In genomic region chr2:884027-884748, GRCh38 we compare ENCODE assay signal across 21 cellular contexts.
"Had no signal": no experiment of that assay in that cellular context is flagged by ENCODE, and none has a peak within 500 bp of the region (broad histone marks: within the 10 kb centered on the region; RNA-seq: fewer than 3 reads in every experiment).

No MANE protein-coding gene starts in this region.

- H3K4me3 ChIP-seq: coronary artery, tibial artery had no signal

- H3K9me3 ChIP-seq: tibial artery had no signal

- H3K4me1 ChIP-seq: tibial artery had no signal

- H3K27ac ChIP-seq: brain microvascular endothelial cell, coronary artery, parathyroid adenoma, tibial artery had no signal

- ATAC-seq: activated CD4-positive, alpha-beta T cell treated with anti-CD3 and anti-CD28 coated beads for 36 hours; left lobe of liver; stimulated activated naive CD8-positive, alpha-beta T cell treated with anti-CD3 and anti-CD28 coated beads, Interleukin-15, Interleukin-2, amounts not matched to agents 100 U/mL and 50 U/mL, for 24 hours had no signal

- H3K36me3 ChIP-seq: brain microvascular endothelial cell, tibial artery had no signal

- H3K27me3 ChIP-seq: brain microvascular endothelial cell had no signal

- DNase-seq: activated CD4-positive, alpha-beta memory T cell treated with anti-CD3 and anti-CD28 coated beads for 36 hours; activated CD4-positive, alpha-beta T cell treated with anti-CD3 and anti-CD28 coated beads for 36 hours; activated effector memory CD4-positive, alpha-beta T cell treated with Interleukin-2 at 50 U/mL for 16 hours; activated naive CD4-positive, alpha-beta T cell treated with anti-CD3 and anti-CD28 coated beads, Interleukin-2, amount 50 U/mL, for 16 hours; activated T-cell treated with anti-CD3 and anti-CD28 coated beads, Interleukin-2, amount 50 U/mL, for 48 hours; brain microvascular endothelial cell; central memory CD4-positive, alpha-beta T cell; erythroblast; foreskin melanocyte; glutamatergic neuron; hippocampal formation; mammary epithelial cell; naive B cell; stimulated activated CD4-positive, alpha-beta T cell treated with anti-CD3 and anti-CD28 coated beads, Interleukin-1b, Interleukin-23, amount 100 ng/mL, for 48 hours; stimulated activated CD8-positive, alpha-beta memory T cell treated with anti-CD3 and anti-CD28 coated beads, Interleukin-4, amount 100 ng/mL, for 48 hours; stimulated activated naive CD8-positive, alpha-beta T cell treated with anti-CD3 and anti-CD28 coated beads, Interleukin-15, Interleukin-2, amounts not matched to agents 100 U/mL and 50 U/mL, for 24 hours; substantia nigra; tibial artery had no signal
